ENCODE assay signal across 23 cellular contexts in the genomic region with DNA sequence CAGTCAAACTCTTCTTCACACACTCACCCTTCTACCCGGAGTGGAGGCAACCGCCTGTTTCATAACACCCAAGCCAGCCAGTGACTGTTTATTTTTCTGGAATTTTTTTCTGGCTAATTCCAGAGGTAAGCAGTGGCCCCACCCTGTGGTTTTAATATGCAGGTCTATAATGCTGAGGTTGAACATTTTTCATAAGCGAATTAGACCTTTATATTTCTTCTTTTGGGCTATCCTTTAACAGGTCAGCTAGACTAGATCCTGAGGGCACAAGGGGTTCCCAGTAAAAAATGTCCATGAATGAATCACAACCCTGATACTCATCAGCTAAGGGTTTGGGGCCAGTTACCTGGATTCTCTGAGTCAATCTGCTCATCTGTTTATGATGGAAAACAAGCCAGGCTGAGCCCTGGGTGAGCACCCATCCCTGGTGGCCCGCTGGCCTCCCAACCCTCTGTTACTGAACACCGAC.
DNase-seq lines count a peak whose midpoint lies in the region; ATAC-seq and TF ChIP-seq lines count a peak whose summit lies in the region.
"Had no signal": no experiment of that assay in that cellular context is flagged by ENCODE, and none has a peak within 500 bp of the region (broad histone marks: within the 10 kb centered on the region; RNA-seq: fewer than 3 reads in every experiment).

No MANE protein-coding gene starts in this region.

- DNase-seq in GM23248 = peak; percentile 67
- peak; percentile 36 for DNase-seq in SW480 (ENCODE audit: low spot score)
- peak; percentile 17 to 61 for DNase-seq in foreskin keratinocyte
- no peak for DNase-seq in germinal center (ENCODE audit: low spot score)
- no peak for DNase-seq in NCI-H2029 treated with DMSO at 0.1 percent for 48 hours (lab: John Stamatoyannopoulos, UW)
- no peak for DNase-seq in NCI-H2196 (lab: John Stamatoyannopoulos, UW; ENCODE audit: unreplicated experiment)
- DNase-seq: activated CD4-positive, alpha-beta T cell treated with anti-CD3 and anti-CD28 coated beads for 36 hours; activated T-cell treated with anti-CD3 and anti-CD28 coated beads, Interleukin-2, amount 50 U/mL, for 24 hours; brain microvascular endothelial cell; CD4-positive, alpha-beta T cell; DMS153; islet precursor cell; MV-4-11; NCI-H146; NCI-H2171 treated with DMSO at 0.1 percent for 48 hours; NCI-H526; Peyer's patch had no signal

- no peak overlapping the region for H3K4me3 ChIP-seq in GM23248
- H3K4me3 ChIP-seq in parathyroid adenoma (ENCODE audit: low read depth, low read length) = no peak overlapping the region
- H3K4me3 ChIP-seq: Peyer's patch, SJSA1, smooth muscle cell, suprapubic skin had no signal

- H3K27ac ChIP-seq in GM23248 (peak overlapping the region; percentile 33), foreskin keratinocyte (no peak overlapping the region), parathyroid adenoma (peak overlapping the region; percentile 39)
- H3K27ac ChIP-seq: brain microvascular endothelial cell, KMS-11, Peyer's patch, SJSA1, suprapubic skin had no signal

- WGBS in GM23248 (ENCODE audit: low coverage in 1 of 2, low lambda C conversion rate in 2 of 2, missing lambda C conversion rate in 2 of 2), 2 experiments = 67 to 70% methylated on average over 5 of the region's 5 CpGs

- peaks cover 11% of the 10 kb centered on the region for H3F3A ChIP-seq in GM23248 (ENCODE audit: insufficient read depth)

- H3K27me3 ChIP-seq in GM23248 (replicated peaks; ENCODE audit: insufficient read depth) = no peaks in the 10 kb centered on the region
- H3K27me3 ChIP-seq in foreskin keratinocyte = no peaks in the 10 kb centered on the region
- H3K27me3 ChIP-seq in parathyroid adenoma (ENCODE audit: control insufficient read depth, insufficient read depth, low read length) = no peaks in the 10 kb centered on the region
- H3K27me3 ChIP-seq: brain microvascular endothelial cell, Peyer's patch, SJSA1, suprapubic skin had no signal

- peak overlapping the region; percentile 8 for H3K4me2 ChIP-seq in GM23248 (ENCODE audit: unreplicated experiment)
- H3K4me2 ChIP-seq in parathyroid adenoma (ENCODE audit: low read length) = no peak overlapping the region
- H3K4me2 ChIP-seq: KMS-11, smooth muscle cell had no signal

- H3K4me1 ChIP-seq in GM23248 (ENCODE audit: insufficient read depth) (peaks cover 12% of the 10 kb centered on the region), foreskin keratinocyte (peaks cover 9% of the 10 kb centered on the region), parathyroid adenoma (peaks cover 15% of the 10 kb centered on the region)
- H3K4me1 ChIP-seq: Peyer's patch, SJSA1 had no signal

- no peaks in the 10 kb centered on the region for H3K9me2 ChIP-seq in GM23248 (ENCODE audit: insufficient read depth)

- H3K9me3 ChIP-seq in GM23248 (ENCODE audit: low read depth) (no peaks in the 10 kb centered on the region), parathyroid adenoma (ENCODE audit: control insufficient read depth, low read length) (no peaks in the 10 kb centered on the region)
- H3K9me3 ChIP-seq: Peyer's patch, SJSA1, suprapubic skin had no signal

- peak; percentile 77 for ATAC-seq in foreskin keratinocyte
- no peak for ATAC-seq in GM21423 (IDR thresholded peaks at IDR 0.05; ENCODE audit: unreplicated experiment)
- ATAC-seq: activated CD4-positive, alpha-beta T cell treated with anti-CD3 and anti-CD28 coated beads for 36 hours had no signal

- H2AFZ ChIP-seq in GM23248 = no peak overlapping the region
- peak overlapping the region; percentile 30 for H2AFZ ChIP-seq in parathyroid adenoma

- peaks cover 60% of the 10 kb centered on the region for H3K79me2 ChIP-seq in GM23248 (ENCODE audit: insufficient read depth)
- H3K79me2 ChIP-seq in parathyroid adenoma = no peaks in the 10 kb centered on the region

- H3K9ac ChIP-seq in GM23248 = no peak overlapping the region
- H3K9ac ChIP-seq in parathyroid adenoma = no peak overlapping the region
- H3K9ac ChIP-seq: KMS-11 had no signal

- no peaks in the 10 kb centered on the region; the same call in 1 of the 2 replicates for H4K20me1 ChIP-seq in GM23248 (ENCODE audit: insufficient read depth)

- in situ Hi-C loops in GM23248 (cut with MboI) = no loop called here

- TF ChIP-seq CTCF in foreskin keratinocyte (conservative IDR thresholded peaks at IDR 0.05) (no peak), parathyroid adenoma (IDR thresholded peaks at IDR 0.05) (no peak)

- H3K36me3 ChIP-seq in GM23248 (ENCODE audit: low read depth) (peaks cover 6% of the 10 kb centered on the region), parathyroid adenoma (ENCODE audit: control insufficient read depth, insufficient read depth, low read length) (no peaks in the 10 kb centered on the region)
- H3K36me3 ChIP-seq: Peyer's patch, SJSA1, suprapubic skin had no signal

Comparison
In these comparisons a context has a peak if more than half of its experiments do, and no peak if none do; other contexts are left out.
1. DNase-seq: peak in GM23248 (single experiment), SW480 (single experiment) and foreskin keratinocyte (2 of 2); none in germinal center (single experiment), NCI-H2029 treated with DMSO at 0.1 percent for 48 hours (single experiment) and NCI-H2196 (single experiment).